1 cellular context compared by ENCODE assay signal in the genomic region with DNA sequence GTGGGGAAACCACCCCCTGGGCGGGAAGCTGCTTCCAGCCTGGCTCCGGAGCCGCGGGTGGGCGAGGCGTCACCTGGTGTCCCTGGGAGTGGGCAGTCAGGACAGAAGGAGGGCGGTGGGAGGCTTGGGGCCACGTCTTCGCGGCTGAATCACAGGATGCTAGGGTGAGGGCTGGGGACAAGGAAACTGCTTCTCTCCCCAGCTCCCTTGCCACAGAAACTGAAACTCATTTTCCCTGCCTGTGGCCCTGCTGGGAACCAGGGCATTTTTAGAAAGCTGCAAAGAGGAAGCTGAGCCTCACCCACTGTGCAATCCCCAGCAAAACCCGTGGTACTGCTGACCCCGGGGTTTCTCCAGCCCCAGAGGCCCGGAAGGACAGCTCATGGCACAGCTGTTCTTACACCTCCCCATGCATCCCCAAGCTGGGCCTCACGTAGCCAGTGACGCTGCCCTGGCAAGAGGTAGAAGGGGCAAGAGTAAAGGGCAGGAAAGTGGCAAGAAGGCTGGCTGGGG.
TF ChIP-seq lines count a peak whose summit lies in the region.

No MANE protein-coding gene starts in this region.

TF ChIP-seq in H1, 55 proteins besides CTCF, POLR2A, EP300 and RAD21:
- TF ChIP-seq SIX5 (IDR thresholded peaks at IDR 0.05; ENCODE audit: low read depth, low read length) (no peak), KDM4A (IDR thresholded peaks at IDR 0.05; ENCODE audit: low read depth, low read length, severe bottlenecking) (no peak), ZNF274 (IDR thresholded peaks at IDR 0.05; ENCODE audit: borderline replicate concordance, extremely low read depth, low read length) (no peak), CHD1 (IDR thresholded peaks at IDR 0.05; ENCODE audit: low read depth, low read length) (no peak), GABPA (IDR thresholded peaks at IDR 0.05; ENCODE audit: borderline replicate concordance, insufficient read depth, low read length) (no peak), CTBP2 (IDR thresholded peaks at IDR 0.05; ENCODE audit: borderline replicate concordance, insufficient read depth, insufficient read length, low read length) (no peak), TBP (IDR thresholded peaks at IDR 0.05; ENCODE audit: low read depth, low read length) (no peak), TAF7 (optimal IDR thresholded peaks at IDR 0.05; ENCODE audit: borderline replicate concordance, low read depth, low read length) (no peak), RBBP5 (IDR thresholded peaks at IDR 0.05; ENCODE audit: borderline replicate concordance, low read depth, low read length) (no peak), MAFK (IDR thresholded peaks at IDR 0.05; ENCODE audit: low read depth, low read length) (no peak), EZH2 (IDR thresholded peaks at IDR 0.05; ENCODE audit: low read depth, low read length, severe bottlenecking) (no peak), BRCA1 (IDR thresholded peaks at IDR 0.05; ENCODE audit: low read depth, low read length) (no peak)
- TF ChIP-seq, protein P1, sequence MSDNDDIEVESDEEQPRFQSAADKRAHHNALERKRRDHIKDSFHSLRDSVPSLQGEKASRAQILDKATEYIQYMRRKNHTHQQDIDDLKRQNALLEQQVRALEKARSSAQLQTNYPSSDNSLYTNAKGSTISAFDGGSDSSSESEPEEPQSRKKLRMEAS (IDR thresholded peaks at IDR 0.05), result no peak
